Comparison of ENCODE assay signal across 9 cellular contexts in genomic region chr16:11253009-11253994, GRCh38. TPM values are rescaled to one million over a fixed set of nuclear protein-coding genes. Genes with fewer than 3 reads are reported as not detected.
DNase-seq lines count a peak whose midpoint lies in the region; ATAC-seq and TF ChIP-seq lines count a peak whose summit lies in the region.
"Had no signal": no experiment of that assay in that cellular context is flagged by ENCODE, and none has a peak within 500 bp of the region (broad histone marks: within the 10 kb centered on the region; RNA-seq: fewer than 3 reads in every experiment).

No MANE protein-coding gene starts in this region.

- H3K27me3 ChIP-seq in HUES48 (ENCODE audit: control insufficient read depth, insufficient read depth, low read length), result peaks cover 4% of the 10 kb centered on the region; the same call in 1 of the 2 replicates

- H3K27ac Mint-ChIP-seq in stimulated activated memory B cell treated with anti-CD40 and anti-IgM and Interleukin-4, amounts not matched to agents 10 μg/mL and 1 μg/mL and 100 μg/mL, for 72 hours, result peak overlapping the region; percentile 67

- H3K9ac ChIP-seq in HUES48 (ENCODE audit: low read depth, low read length), result no peak overlapping the region

- H3K4me1 Mint-ChIP-seq in stimulated activated memory B cell treated with anti-CD40 and anti-IgM and Interleukin-4, amounts not matched to agents 10 μg/mL and 1 μg/mL and 100 μg/mL, for 72 hours, result peaks cover 63% of the 10 kb centered on the region

- intact Hi-C loops in head of caudate nucleus (cut with DNase I), result no loop called here

- H3K36me3 ChIP-seq in HUES48 (ENCODE audit: control insufficient read depth, insufficient read depth, low read length), result peaks cover 12% of the 10 kb centered on the region

- peak; percentile 39 to 50 (median 44) for DNase-seq in activated CD8-positive, alpha-beta memory T cell treated with anti-CD3 and anti-CD28 coated beads for 48 hours (ENCODE audit: low read depth in 2 of 3, low spot score in 2 of 3)
- DNase-seq in fibroblast of villous mesenchyme (ENCODE audit: low read depth), result peak; percentile 66
- no peak for DNase-seq in head of caudate nucleus
- no peak for DNase-seq in NCI-H1105 treated with DMSO at 0.1 percent for 48 hours (lab: John Stamatoyannopoulos, UW)
- no peak for DNase-seq in SHP77 (lab: John Stamatoyannopoulos, UW)
- DNase-seq in HK-2 (ENCODE audit: unreplicated experiment), result no peak

- peaks cover 46% of the 10 kb centered on the region for H3K36me3 Mint-ChIP-seq in stimulated activated memory B cell treated with anti-CD40 and anti-IgM and Interleukin-4, amounts not matched to agents 10 μg/mL and 1 μg/mL and 100 μg/mL, for 72 hours

- no peaks in the 10 kb centered on the region for H3K27me3 Mint-ChIP-seq in stimulated activated memory B cell treated with anti-CD40 and anti-IgM and Interleukin-4, amounts not matched to agents 10 μg/mL and 1 μg/mL and 100 μg/mL, for 72 hours

- H3K4me3 ChIP-seq in HUES48 (ENCODE audit: low read depth, low read length) (peak overlapping the region; percentile 67), fibroblast of villous mesenchyme (ENCODE audit: low read depth, low read length) (peak overlapping the region; percentile 76)

- no peaks in the 10 kb centered on the region for H3K9me3 ChIP-seq in HUES48 (ENCODE audit: control insufficient read depth, insufficient read depth, low read length)

- peak overlapping the region; percentile 89 for H3K4me3 Mint-ChIP-seq in stimulated activated memory B cell treated with anti-CD40 and anti-IgM and Interleukin-4, amounts not matched to agents 10 μg/mL and 1 μg/mL and 100 μg/mL, for 72 hours

- H3K4me1 ChIP-seq in HUES48 (ENCODE audit: control insufficient read depth, insufficient read depth, low read length), result peaks cover 12% of the 10 kb centered on the region

- no peak overlapping the region for H3K27ac ChIP-seq in HUES48 (ENCODE audit: low read depth, low read length)
- H3K27ac ChIP-seq: epithelial cell of prostate had no signal

- ATAC-seq in stimulated activated memory B cell treated with anti-CD40 and anti-IgM and Interleukin-4, amounts not matched to agents 10 μg/mL and 1 μg/mL and 100 μg/mL, for 72 hours, result no peak

- H3K9me3 Mint-ChIP-seq in stimulated activated memory B cell treated with anti-CD40 and anti-IgM and Interleukin-4, amounts not matched to agents 10 μg/mL and 1 μg/mL and 100 μg/mL, for 72 hours, result no peaks in the 10 kb centered on the region

- no peak for TF ChIP-seq CTCF in fibroblast of villous mesenchyme (IDR thresholded peaks at IDR 0.05; ENCODE audit: insufficient read depth, low read depth, low read length)

RNA-seq across cellular contexts. Expression of gene SOCS1, which starts 2.7 kb away (rescaled TPM):
- 18.4 and 29.4 TPM in 2 replicates for total RNA-seq in fibroblast of villous mesenchyme

RNA-seq across cellular contexts. Expression of gene TNP2, which starts 15.8 kb away (rescaled TPM):
- total RNA-seq in fibroblast of villous mesenchyme, result not detected in 2 replicates

RNA-seq across cellular contexts. Expression of gene PRM3, which starts 20.1 kb away (rescaled TPM):
- total RNA-seq in fibroblast of villous mesenchyme, result not detected in 2 replicates

RNA-seq across cellular contexts. Expression of gene PRM2, which starts 23.0 kb away (rescaled TPM):
- not detected in 2 replicates for total RNA-seq in fibroblast of villous mesenchyme

RNA-seq across cellular contexts. Expression of gene PRM1, which starts 27.8 kb away (rescaled TPM):
- not detected in 2 replicates for total RNA-seq in fibroblast of villous mesenchyme

Comparison
In these comparisons a context has a peak if more than half of its experiments do, and no peak if none do; other contexts are left out.
1. DNase-seq: peak in activated CD8-positive, alpha-beta memory T cell treated with anti-CD3 and anti-CD28 coated beads for 48 hours (3 of 3) and fibroblast of villous mesenchyme (single experiment); none in head of caudate nucleus (0 of 42), NCI-H1105 treated with DMSO at 0.1 percent for 48 hours (single experiment), SHP77 (0 of 2) and HK-2 (single experiment).